1 cellular context compared by ENCODE assay signal in the genomic region with DNA sequence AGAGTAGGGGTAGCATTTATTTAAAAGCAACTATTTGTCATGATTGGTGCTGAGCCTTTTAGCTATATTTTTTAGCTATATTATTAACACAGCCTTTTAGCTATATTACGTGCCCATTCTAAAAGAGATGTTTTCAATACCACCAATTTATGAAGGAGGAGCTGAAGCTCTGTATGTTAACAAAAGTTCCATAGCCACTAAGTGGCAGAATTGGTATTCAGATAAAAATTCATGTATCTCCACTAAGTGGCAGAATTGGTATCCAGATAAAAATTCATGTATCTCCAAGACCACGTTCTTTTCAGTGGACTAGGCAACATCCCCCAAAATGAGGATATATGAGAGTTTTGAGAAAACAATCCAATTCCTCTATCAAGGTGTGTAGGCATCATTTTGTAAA.
TF ChIP-seq lines count a peak whose summit lies in the region.

No MANE protein-coding gene starts in this region.

TF ChIP-seq in GM12878, 131 proteins besides CTCF, POLR2A, EP300 and RAD21 (continued from another document):
- TF ChIP-seq SKIL (IDR thresholded peaks at IDR 0.05; ENCODE audit: low read depth, poor library complexity, severe bottlenecking) (no peak), ESRRA (IDR thresholded peaks at IDR 0.05; ENCODE audit: low read length) (no peak), MYB (IDR thresholded peaks at IDR 0.05; ENCODE audit: borderline replicate concordance, low read depth, low read length) (no peak), NFIC (IDR thresholded peaks at IDR 0.05; ENCODE audit: low read depth, low read length) (no peak), ZSCAN29 (IDR thresholded peaks at IDR 0.05) (no peak), TAF1 (IDR thresholded peaks at IDR 0.05; ENCODE audit: borderline replicate concordance, low read depth, low read length) (no peak), SPI1 (IDR thresholded peaks at IDR 0.05; ENCODE audit: borderline replicate concordance, insufficient read depth, low read depth, low read length) (no peak), MXI1 (IDR thresholded peaks at IDR 0.05; ENCODE audit: low read depth, low read length) (no peak), SMC3 (IDR thresholded peaks at IDR 0.05; ENCODE audit: borderline replicate concordance, low read length) (peak; percentile 60; the same call in 1 of the 2 replicates), EGR1 (IDR thresholded peaks at IDR 0.05; ENCODE audit: borderline replicate concordance in 1 of 2, low read depth in 2 of 2, low read length in 2 of 2) (no peak), REST (IDR thresholded peaks at IDR 0.05; ENCODE audit: low read depth, low read length) (no peak), KAT2A (conservative IDR thresholded peaks at IDR 0.05; ENCODE audit: control insufficient read depth, low read depth, low read length) (no peak), ZNF592 (IDR thresholded peaks at IDR 0.05) (0 out of 2 replicates have a peak, but pooled peaks have one; percentile 22), KLF5 (IDR thresholded peaks at IDR 0.05; ENCODE audit: partially characterized antibody) (no peak)
